1 cellular context compared by ENCODE assay signal in genomic region chr9:137663584-137663983, GRCh38.
TF ChIP-seq lines count a peak whose summit lies in the region.

No MANE protein-coding gene starts in this region.

TF ChIP-seq in A549, 52 proteins besides CTCF, POLR2A, EP300 and RAD21 (continued from another document):
- TF ChIP-seq USF2 (IDR thresholded peaks at IDR 0.05) = no peak
- TF ChIP-seq CBX8 (IDR thresholded peaks at IDR 0.05) = no peak
